Comparison of ENCODE assay signal across 30 cellular contexts in the genomic region with DNA sequence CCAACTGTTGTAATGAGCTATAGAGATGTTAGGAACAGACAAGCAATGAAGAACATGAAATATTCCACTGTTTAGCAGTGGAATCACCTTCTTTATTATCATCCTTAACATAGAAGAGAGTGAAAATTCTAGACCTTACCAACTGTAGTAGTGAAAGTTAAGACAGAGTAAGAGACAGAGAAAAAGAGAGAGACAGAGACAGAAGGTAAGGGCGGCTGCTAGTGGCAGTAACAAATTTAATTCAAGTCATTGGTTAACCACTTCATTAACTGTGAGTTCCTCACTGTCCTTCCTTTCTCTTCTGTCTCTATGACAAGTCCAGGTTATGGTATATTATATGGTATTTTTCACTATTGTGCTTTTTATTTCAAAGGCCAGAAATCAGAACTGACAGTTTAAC.
DNase-seq lines count a peak whose midpoint lies in the region; ATAC-seq, FAIRE-seq and TF ChIP-seq lines count a peak whose summit lies in the region.
"Had no signal": no experiment of that assay in that cellular context is flagged by ENCODE, and none has a peak within 500 bp of the region (broad histone marks: within the 10 kb centered on the region; RNA-seq: fewer than 3 reads in every experiment).

No MANE protein-coding gene starts in this region.

- WGBS in heart right ventricle, 2 donors = 24 to 45% methylated on average over 1 of the region's 1 CpG
- WGBS in hepatocyte (ENCODE audit: low lambda C conversion rate, missing lambda C conversion rate) = 50% methylated on average over 1 of the region's 1 CpG
- WGBS in psoas muscle, 3 donors = 21 to 55% (median 44%) methylated on average over 1 of the region's 1 CpG
- WGBS in GM23248 (ENCODE audit: low coverage in 1 of 2, low lambda C conversion rate in 2 of 2, missing lambda C conversion rate in 2 of 2), 2 experiments = 18 to 41% methylated on average over 1 of the region's 1 CpG

- ATAC-seq in heart right ventricle (peak in 4 of 8 donors; percentile 30 to 68 (median 63)), Right ventricle myocardium inferior (no peak), psoas muscle (peak in 1 of 4 donors; percentile 55), HG02870 (IDR thresholded peaks at IDR 0.05; ENCODE audit: unreplicated experiment) (no peak)
- ATAC-seq: effector memory CD8-positive, alpha-beta T cell; esophagus mucosa had no signal

- DNase-seq in heart right ventricle (no peak), Right ventricle myocardium inferior (ENCODE audit: missing footprints) (no peak), hepatocyte (ENCODE audit: low spot score) (no peak), psoas muscle (no peak), D721Med (ENCODE audit: insufficient read length, low spot score) (no peak), GM23248 (no peak), uterus (no peak)
- DNase-seq: activated CD4-positive, alpha-beta T cell treated with anti-CD3 and anti-CD28 coated beads for 48 hours; activated CD8-positive, alpha-beta memory T cell treated with anti-CD3 and anti-CD28 coated beads for 24 hours; activated T-cell treated with anti-CD3 and anti-CD28 coated beads for 4 hours; AML-193; CD4-positive, alpha-beta memory T cell; effector memory CD8-positive, alpha-beta T cell; EL; foreskin fibroblast; HFFc6; KBM-7; NCI-H1105; NCI-H187; NCI-H2171; nephron progenitor cell; stimulated activated CD4-positive, alpha-beta T cell treated with anti-CD3 and anti-CD28 coated beads, Interleukin-15, amount 100 ng/mL, for 24 hours; T1000; testis; WERI-Rb-1 had no signal

- H3K9me3 ChIP-seq in heart right ventricle = no peaks in the 10 kb centered on the region
- H3K9me3 ChIP-seq in hepatocyte (ENCODE audit: low read depth) = no peaks in the 10 kb centered on the region
- no peaks in the 10 kb centered on the region for H3K9me3 ChIP-seq in psoas muscle
- H3K9me3 ChIP-seq in GM23248 (ENCODE audit: low read depth) = no peaks in the 10 kb centered on the region
- no peaks in the 10 kb centered on the region for H3K9me3 ChIP-seq in uterus
- H3K9me3 ChIP-seq: testis had no signal

- peaks cover 0 to 15% (median 0%) of the 10 kb centered on the region in 9 donors for H3K4me1 ChIP-seq in heart right ventricle
- peaks cover 12% of the 10 kb centered on the region for H3K4me1 ChIP-seq in hepatocyte (ENCODE audit: insufficient read depth)
- peaks cover 4% of the 10 kb centered on the region for H3K4me1 ChIP-seq in psoas muscle
- no peaks in the 10 kb centered on the region for H3K4me1 ChIP-seq in GM23248 (ENCODE audit: insufficient read depth)
- H3K4me1 ChIP-seq in uterus = no peaks in the 10 kb centered on the region
- H3K4me1 ChIP-seq: testis had no signal

- H3K9me2 ChIP-seq in hepatocyte (replicated peaks; ENCODE audit: insufficient read depth) (no peaks in the 10 kb centered on the region), GM23248 (ENCODE audit: insufficient read depth) (no peaks in the 10 kb centered on the region)

- H3K4me2 ChIP-seq in hepatocyte (peak overlapping the region; percentile 49), GM23248 (ENCODE audit: unreplicated experiment) (no peak overlapping the region)

- no peak for FAIRE-seq in D721Med (lab: Jason Lieb, UNC)
- FAIRE-seq: H1 had no signal

- H2AFZ ChIP-seq in hepatocyte (peak overlapping the region; percentile 16), GM23248 (no peak overlapping the region)

- H4K20me1 ChIP-seq in hepatocyte (ENCODE audit: insufficient read depth, poor library complexity, severe bottlenecking) (no peaks in the 10 kb centered on the region), GM23248 (ENCODE audit: insufficient read depth) (no peaks in the 10 kb centered on the region)

- no peak for TF ChIP-seq POLR2A in uterus (IDR thresholded peaks at IDR 0.05)

- H3K27me3 ChIP-seq in heart right ventricle (no peaks in the 10 kb centered on the region), hepatocyte (no peaks in the 10 kb centered on the region), psoas muscle (ENCODE audit: insufficient read depth in 3 of 3, low read length in 2 of 3) (no peaks in the 10 kb centered on the region), GM23248 (replicated peaks; ENCODE audit: insufficient read depth) (peaks cover 7% of the 10 kb centered on the region; the same call in 1 of the 2 replicates), uterus (no peaks in the 10 kb centered on the region)
- H3K27me3 ChIP-seq: testis had no signal

- H3K4me3 ChIP-seq in heart right ventricle (peak overlapping the region in 6 of 10 donors; percentile 28 to 48 (median 40)), hepatocyte (no peak overlapping the region), psoas muscle (peak overlapping the region; percentile 54), GM23248 (no peak overlapping the region), uterus (no peak overlapping the region)
- H3K4me3 ChIP-seq: coronary artery, testis had no signal

- H3K36me3 ChIP-seq in heart right ventricle = no peaks in the 10 kb centered on the region
- H3K36me3 ChIP-seq in hepatocyte (replicated peaks; ENCODE audit: insufficient read depth, low read depth) = no peaks in the 10 kb centered on the region
- H3K36me3 ChIP-seq in psoas muscle (ENCODE audit: insufficient read depth in 1 of 2, low read depth in 1 of 2) = no peaks in the 10 kb centered on the region
- no peaks in the 10 kb centered on the region for H3K36me3 ChIP-seq in GM23248 (ENCODE audit: low read depth)
- H3K36me3 ChIP-seq in uterus = no peaks in the 10 kb centered on the region
- H3K36me3 ChIP-seq: WERI-Rb-1 had no signal

- peak in 1 of 9 donors; percentile 20 for TF ChIP-seq CTCF in heart right ventricle (IDR thresholded peaks at IDR 0.05)
- TF ChIP-seq CTCF in hepatocyte (IDR thresholded peaks at IDR 0.05; ENCODE audit: poor library complexity) = no peak
- no peak for TF ChIP-seq CTCF in psoas muscle (IDR thresholded peaks at IDR 0.05)
- TF ChIP-seq CTCF in D721Med (IDR thresholded peaks at IDR 0.05; ENCODE audit: insufficient read depth, missing control alignments) = no peak
- TF ChIP-seq CTCF in uterus (IDR thresholded peaks at IDR 0.05) = no peak

- no peaks in the 10 kb centered on the region for H3K79me2 ChIP-seq in hepatocyte
- H3K79me2 ChIP-seq in GM23248 (ENCODE audit: insufficient read depth) = no peaks in the 10 kb centered on the region

- H3F3A ChIP-seq in GM23248 (ENCODE audit: insufficient read depth) = no peaks in the 10 kb centered on the region

- H3K9ac ChIP-seq in GM23248 = no peak overlapping the region

- in situ Hi-C loops in GM23248 (cut with MboI) = no loop called here

- peak overlapping the region; percentile 0 to 76 (median 54) for H3K27ac ChIP-seq in heart right ventricle
- peak overlapping the region; percentile 1 for H3K27ac ChIP-seq in hepatocyte
- H3K27ac ChIP-seq in psoas muscle = peak overlapping the region; percentile 48
- H3K27ac ChIP-seq in GM23248 = no peak overlapping the region
- H3K27ac ChIP-seq in uterus = no peak overlapping the region
- H3K27ac ChIP-seq: coronary artery, HL-60, testis, WERI-Rb-1 had no signal

- intact Hi-C loops in heart right ventricle (cut with DNase I) = loop anchor here in 3 of 10 donors (5.0 to 10.0 kb wide), 2 partner anchors 324 to 327 kb away; no protein-coding TSS in a partner anchor
- intact Hi-C loops in Right ventricle myocardium inferior (cut with DNase I) = loop anchor here (5.0 kb wide), 1 partner anchor 117 kb away; no protein-coding TSS in a partner anchor
- intact Hi-C loops in psoas muscle (cut with DNase I) = loop anchor here in 1 of 2 donors (5.0 kb wide), 1 partner anchor 332 kb away; no protein-coding TSS in a partner anchor
- intact Hi-C loops in uterus (cut with DNase I; ENCODE audit: low total_unique reads) = no loop called here

Comparison
In these comparisons a context has a peak if more than half of its experiments do, and no peak if none do; other contexts are left out.
1. H3K27ac ChIP-seq: peak in heart right ventricle (10 of 10), hepatocyte (single experiment) and psoas muscle (single experiment); none in GM23248 (single experiment) and uterus (0 of 2).
2. H3K4me3 ChIP-seq: peak in heart right ventricle (6 of 10) and psoas muscle (single experiment); none in hepatocyte (single experiment), GM23248 (single experiment) and uterus (0 of 2).